In genomic region chr14:52553671-52554575, GRCh38 we compare ENCODE assay signal across 8 cellular contexts. TPM values are rescaled to one million over a fixed set of nuclear protein-coding genes. Genes with fewer than 3 reads are reported as not detected.
DNase-seq lines count a peak whose midpoint lies in the region; ATAC-seq and TF ChIP-seq lines count a peak whose summit lies in the region.

No MANE protein-coding gene starts in this region.

- no peaks in the 10 kb centered on the region for H3K27me3 Mint-ChIP-seq in HFFc6 (ENCODE audit: insufficient read depth)

- peaks cover 14% of the 10 kb centered on the region for H3K4me1 Mint-ChIP-seq in HFFc6 (ENCODE audit: low read depth)

- DNase-seq in AG09319 (ENCODE audit: extremely low read depth, low read depth) (peak; percentile 53), HFFc6 (peak; percentile 79), NCI-H69 (lab: John Stamatoyannopoulos, UW) (peak; percentile 95), ecto neural progenitor cell (ENCODE audit: low spot score) (peak; percentile 66), right lobe of liver (peak; percentile 93 to 96 (median 95))
- peak; percentile 67 to 74 for DNase-seq in activated CD8-positive, alpha-beta memory T cell treated with anti-CD3 and anti-CD28 coated beads for 1 hour (ENCODE audit: extremely low read depth in 1 of 2, low read depth in 1 of 2)
- DNase-seq in stimulated activated CD4-positive, alpha-beta T cell treated with anti-CD3 and anti-CD28 coated beads, Interleukin-2, amount 100 ng/mL, for 24 hours, result peak; percentile 79 to 81

- intact Hi-C loops in right lobe of liver (cut with DNase I), result no loop called here

- 6% methylated on average over 18 of the region's 22 CpGs for WGBS in right lobe of liver (ENCODE audit: insufficient coverage, low coverage, low lambda C conversion rate, missing lambda C conversion rate)

- H3K4me1 ChIP-seq in right lobe of liver, result peaks cover 0 to 8% (median 0%) of the 10 kb centered on the region in 4 donors

- TF ChIP-seq POLR2A in right lobe of liver (IDR thresholded peaks at IDR 0.05), result no peak

- peaks cover 5% of the 10 kb centered on the region for H3K9me3 Mint-ChIP-seq in HFFc6

- peak overlapping the region; percentile 57 to 62 (median 57) for H3K4me3 ChIP-seq in right lobe of liver

- no peaks in the 10 kb centered on the region for H3K9me3 ChIP-seq in right lobe of liver

- peaks cover 5% of the 10 kb centered on the region; the same call in 1 of the 2 replicates for H3K36me3 Mint-ChIP-seq in HFFc6 (ENCODE audit: low read depth)

- H3K27ac Mint-ChIP-seq in HFFc6, result peak overlapping the region; percentile 69; the same call in 1 of the 2 replicates

- TF ChIP-seq CTCF in AG09319 (IDR thresholded peaks at IDR 0.05; ENCODE audit: low read depth, low read length) (no peak), HFFc6 (IDR thresholded peaks at IDR 0.05) (no peak), right lobe of liver (IDR thresholded peaks at IDR 0.05) (no peak)

- peak; percentile 26 to 47 (median 42) for ATAC-seq in right lobe of liver
- ATAC-seq in HG02973 (IDR thresholded peaks at IDR 0.05; ENCODE audit: unreplicated experiment), result no peak

- H3K36me3 ChIP-seq in right lobe of liver, result no peaks in the 10 kb centered on the region

- peak overlapping the region in 2 of 3 donors; percentile 68 to 71 for H3K27ac ChIP-seq in right lobe of liver

- peak overlapping the region; percentile 93 for H3K4me3 Mint-ChIP-seq in HFFc6

- H3K27me3 ChIP-seq in right lobe of liver, result no peaks in the 10 kb centered on the region

RNA-seq across cellular contexts. Expression of gene GPR137C, which starts 1.3 kb away (rescaled TPM):
- total RNA-seq in HFFc6 (2021; fragmentation: NEBNext Ultra II Directional; extraction: Animal tissue kit (Norgen Biotek cat#: 25700)), result 1 to 10 TPM in 2 of 6 experiments, under 1 TPM in 4; 0.73 to 1.1 (median 0.82) TPM
- under 1 TPM; 0.18 to 0.51 (median 0.20) TPM for total RNA-seq in right lobe of liver

RNA-seq across cellular contexts. Expression of gene TXNDC16, which starts 1.6 kb away (rescaled TPM):
- 1 to 10 TPM; 1.5 to 2.2 (median 1.8) TPM for total RNA-seq in HFFc6 (2021; fragmentation: NEBNext Ultra II Directional; extraction: Animal tissue kit (Norgen Biotek cat#: 25700))
- 1 to 10 TPM; 2.0 to 5.5 (median 4.1) TPM for total RNA-seq in right lobe of liver
